ENCODE assay signal across 2 cellular contexts in genomic region chr7:76009672-76010600, GRCh38.
TF ChIP-seq lines count a peak whose summit lies in the region.

No MANE protein-coding gene starts in this region.

TF ChIP-seq in HCT116, 20 proteins besides CTCF, POLR2A, EP300 and RAD21:
- TF ChIP-seq EGR1 (IDR thresholded peaks at IDR 0.05; ENCODE audit: low read depth) (no peak), ELF1 (IDR thresholded peaks at IDR 0.05; ENCODE audit: borderline replicate concordance, low read depth) (no peak), JUND (IDR thresholded peaks at IDR 0.05) (no peak), TCF7L2 (IDR thresholded peaks at IDR 0.05; ENCODE audit: borderline replicate concordance, extremely low read depth, insufficient read depth, insufficient read length) (no peak), CEBPB (IDR thresholded peaks at IDR 0.05; ENCODE audit: low read depth) (no peak), FOSL1 (IDR thresholded peaks at IDR 0.05; ENCODE audit: low read depth) (no peak), CBX3 (IDR thresholded peaks at IDR 0.05; ENCODE audit: low read depth) (no peak), SIN3A (IDR thresholded peaks at IDR 0.05; ENCODE audit: low read depth) (no peak), POLR2AphosphoS5 (IDR thresholded peaks at IDR 0.05; ENCODE audit: low read depth, low read length) (no peak), ZFX (IDR thresholded peaks at IDR 0.05) (no peak), ZNF274 (IDR thresholded peaks at IDR 0.05; ENCODE audit: low read depth, low read length) (no peak)

TF ChIP-seq in K562, 482 proteins besides CTCF, POLR2A, EP300 and RAD21:
- TF ChIP-seq ZNF263 (CRISPR knock-in tag; IDR thresholded peaks at IDR 0.05; ENCODE audit: borderline replicate concordance) (peak; percentile 79; the same call in 1 of the 2 replicates), NONO (IDR thresholded peaks at IDR 0.05; ENCODE audit: low read depth in 2 of 2, low read length in 1 of 2) (no peak)
TF ChIP-seq in K562: peak in this region for 1.
